In the genomic region with DNA sequence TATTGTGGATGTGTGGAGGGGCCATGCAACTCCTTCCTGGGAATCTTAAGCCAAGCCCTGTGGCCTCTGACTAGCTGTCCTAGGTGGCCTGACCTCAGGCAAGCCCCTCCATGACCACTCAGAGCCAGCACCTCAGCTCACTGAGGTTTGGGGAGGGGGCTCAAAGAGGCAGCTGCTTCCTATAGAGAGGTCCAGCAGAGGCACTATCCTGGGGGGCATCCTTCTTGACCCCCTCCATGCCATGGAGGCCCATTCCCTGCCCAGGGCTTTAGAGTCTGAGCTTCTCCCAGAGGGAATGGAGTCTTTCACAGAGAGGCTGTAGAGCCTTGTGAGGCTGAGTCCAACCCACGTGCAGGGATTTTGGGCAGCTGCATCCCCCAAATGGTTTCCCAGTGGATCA, we compare ENCODE assay signal across 13 cellular contexts. TPM values are rescaled to one million over a fixed set of nuclear protein-coding genes. Genes with fewer than 3 reads are reported as not detected.
A peak's percentile ranks its signal among the peaks of the same experiment; 100 is the strongest.
DNase-seq lines count a peak whose midpoint lies in the region; ATAC-seq and TF ChIP-seq lines count a peak whose summit lies in the region.
"Had no signal": no experiment of that assay in that cellular context is flagged by ENCODE, and none has a peak within 500 bp of the region (broad histone marks: within the 10 kb centered on the region; RNA-seq: fewer than 3 reads in every experiment).

No MANE protein-coding gene starts in this region.

- no peaks in the 10 kb centered on the region for H3K9me3 ChIP-seq in BLaER1
- no peaks in the 10 kb centered on the region for H3K9me3 ChIP-seq in Peyer's patch
- no peaks in the 10 kb centered on the region for H3K9me3 ChIP-seq in ascending aorta
- H3K9me3 ChIP-seq in neutrophil, result no peaks in the 10 kb centered on the region
- H3K9me3 ChIP-seq: adrenal gland had no signal

- peak overlapping the region; percentile 94 for H3K4me2 ChIP-seq in BLaER1

- intact Hi-C loops in ascending aorta (cut with DNase I), result no loop called here

- ATAC-seq in HG02884 (IDR thresholded peaks at IDR 0.05; ENCODE audit: unreplicated experiment), result no peak

- peaks cover 99% of the 10 kb centered on the region for H3K4me1 ChIP-seq in BLaER1
- H3K4me1 ChIP-seq in Peyer's patch, result peaks cover 17 to 93% (median 49%) of the 10 kb centered on the region in 4 donors
- H3K4me1 ChIP-seq in ascending aorta, result peaks cover 10 to 19% of the 10 kb centered on the region in 2 donors
- H3K4me1 ChIP-seq in neutrophil (ENCODE audit: control insufficient read depth in 1 of 2, insufficient read depth in 1 of 2, low read depth in 1 of 2, low read length in 1 of 2), result peaks cover 47 to 82% of the 10 kb centered on the region in 2 experiments

- H3K9ac ChIP-seq in BLaER1, result no peak overlapping the region

- no peaks in the 10 kb centered on the region for H3K27me3 ChIP-seq in BLaER1
- H3K27me3 ChIP-seq in Peyer's patch, result no peaks in the 10 kb centered on the region
- no peaks in the 10 kb centered on the region for H3K27me3 ChIP-seq in ascending aorta
- no peaks in the 10 kb centered on the region for H3K27me3 ChIP-seq in neutrophil
- H3K27me3 ChIP-seq: adrenal gland had no signal

- DNase-seq in Peyer's patch (peak in 1 of 3 donors; percentile 45), ascending aorta (ENCODE audit: low spot score in 2 of 2) (peak in 1 of 2 donors; percentile 1), hepatic stellate cell (ENCODE audit: low spot score) (no peak), nucleus accumbens (lab: John Stamatoyannopoulos, UW) (no peak), AG08395 (ENCODE audit: low spot score) (no peak)
- DNase-seq: cortex of kidney, NCI-H1436 treated with DMSO at 0.1 percent for 48 hours, SHP77 treated with DMSO at 0.1 percent for 48 hours had no signal

- H4K20me1 ChIP-seq in BLaER1, result peaks cover 5% of the 10 kb centered on the region; the same call in 1 of the 2 replicates

- TF ChIP-seq POLR2A in Peyer's patch (IDR thresholded peaks at IDR 0.05), result no peak

- TF ChIP-seq CTCF in Peyer's patch (IDR thresholded peaks at IDR 0.05) (no peak), ascending aorta (IDR thresholded peaks at IDR 0.05) (no peak), neutrophil (IDR thresholded peaks at IDR 0.05) (no peak)

- H3K4me3 ChIP-seq in BLaER1 (no peak overlapping the region), Peyer's patch (no peak overlapping the region), ascending aorta (no peak overlapping the region), neutrophil (ENCODE audit: low read depth in 1 of 2, low read length in 1 of 2) (no peak overlapping the region)
- H3K4me3 ChIP-seq: adrenal gland had no signal

- 0 out of 2 replicates have a peak overlapping the region, but pooled peaks have one; percentile 69 for H3K27ac ChIP-seq in BLaER1
- peak overlapping the region; percentile 73 to 82 (median 77) for H3K27ac ChIP-seq in Peyer's patch
- H3K27ac ChIP-seq in ascending aorta, result peak overlapping the region; percentile 21 to 67
- H3K27ac ChIP-seq in neutrophil, result peak overlapping the region; percentile 61
- H3K27ac ChIP-seq: adrenal gland, VCaP had no signal

- H3K36me3 ChIP-seq in BLaER1 (peaks cover 24% of the 10 kb centered on the region; the same call in 1 of the 2 replicates), Peyer's patch (no peaks in the 10 kb centered on the region), ascending aorta (no peaks in the 10 kb centered on the region), neutrophil (peaks cover 46% of the 10 kb centered on the region)
- H3K36me3 ChIP-seq: adrenal gland had no signal

RNA-seq across cellular contexts. Expression of a gene that starts 17.0 kb away (rescaled TPM):
- 100 to 1,000 TPM in 3 of 4 donors, 10 to 100 TPM in 1; 92.7 to 152 (median 122) TPM for total RNA-seq in Peyer's patch
- 57.7 TPM for total RNA-seq in ascending aorta
